In the genomic region with DNA sequence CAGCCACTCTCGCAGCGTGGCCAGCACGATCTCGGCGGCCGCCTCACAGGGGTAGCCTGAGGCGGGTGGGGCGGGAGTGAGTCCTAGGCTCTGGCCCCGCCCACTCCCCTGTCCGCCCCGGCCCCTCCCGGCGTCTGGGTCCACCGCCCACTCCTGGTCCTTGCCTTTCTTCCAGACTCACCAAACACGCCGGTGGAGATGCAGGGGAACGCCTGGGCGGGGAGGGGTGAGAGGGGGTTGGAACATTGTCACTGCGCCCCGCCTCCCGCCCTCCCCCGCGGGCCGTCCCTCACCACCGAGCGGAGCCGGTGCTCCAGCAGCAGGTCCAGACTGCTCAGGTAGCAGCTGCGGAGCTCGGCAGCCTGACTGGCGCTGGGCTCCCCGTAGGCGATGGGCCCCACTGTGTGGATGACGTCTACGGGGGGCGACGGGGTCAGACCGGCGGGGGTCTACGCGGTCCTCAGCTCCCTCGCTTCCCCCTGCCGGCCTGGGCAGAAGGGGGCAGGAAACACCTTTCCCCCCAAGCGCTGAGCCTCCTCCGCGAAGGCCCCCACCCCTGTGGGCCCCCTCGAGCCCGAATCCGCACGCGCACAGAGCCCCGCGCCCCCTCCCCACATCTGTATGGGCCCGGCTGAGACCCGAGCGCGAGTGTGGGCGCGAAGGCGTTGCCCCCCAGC, we compare ENCODE assay signal across 8 cellular contexts. TPM values are rescaled to one million over a fixed set of nuclear protein-coding genes. Genes with fewer than 3 reads are reported as not detected.
DNase-seq lines count a peak whose midpoint lies in the region; ATAC-seq and TF ChIP-seq lines count a peak whose summit lies in the region.

No MANE protein-coding gene starts in this region.

- no peak overlapping the region for H3K27ac ChIP-seq in CD4-positive, alpha-beta T cell (ENCODE audit: low read depth, low read length)

- H3K27me3 Mint-ChIP-seq in CD4-positive, alpha-beta T cell, result no peaks in the 10 kb centered on the region

- peaks cover 9% of the 10 kb centered on the region for H3K4me1 Mint-ChIP-seq in CD4-positive, alpha-beta T cell (ENCODE audit: low read depth)

- no peaks in the 10 kb centered on the region for H3K9me3 ChIP-seq in CD4-positive, alpha-beta T cell (ENCODE audit: control insufficient read depth, low read length)

- H3K4me3 Mint-ChIP-seq in CD4-positive, alpha-beta T cell, result peak overlapping the region; percentile 11

- peaks cover 41% of the 10 kb centered on the region for H3K36me3 Mint-ChIP-seq in CD4-positive, alpha-beta T cell (ENCODE audit: low read depth)

- H3K9me3 Mint-ChIP-seq in CD4-positive, alpha-beta T cell, result no peaks in the 10 kb centered on the region

- POLR2A ChIA-PET in CD4-positive, alpha-beta T cell (lab: Charles Lee), result interaction anchor here (0.7 to 3.0 kb wide), 6 partner anchors 14 to 242 kb away, joined by 3 to 13 read pairs (median 7); partner anchors contain the start of genes COX8A, OTUB1 and STIP1

- peak; percentile 62 for ATAC-seq in CD4-positive, alpha-beta T cell (ENCODE audit: poor library complexity)
- peak; percentile 44 for ATAC-seq in left ventricle myocardium superior
- no peak for ATAC-seq in HG02938 (IDR thresholded peaks at IDR 0.05; ENCODE audit: unreplicated experiment)

- intact Hi-C loops in CD4-positive, alpha-beta T cell (cut with DNase I, micrococcal nuclease), result loop anchor here (1.0 to 10.0 kb wide), 3 partner anchors 149 to 305 kb away; partner anchors contain the start of genes CATSPERZ (in 1 of the 2) and ESRRA (in 1 of the 2)
- intact Hi-C loops in left ventricle myocardium superior (cut with micrococcal nuclease), result loop anchor here (5.0 kb wide), 1 partner anchor 153 kb away; no protein-coding TSS in a partner anchor

- H3K27me3 ChIP-seq in CD4-positive, alpha-beta T cell (ENCODE audit: control insufficient read depth, insufficient read depth, low read length), result no peaks in the 10 kb centered on the region

- CTCF ChIA-PET in CD4-positive, alpha-beta T cell (lab: Charles Lee), result interaction anchor here (0.5 to 2.4 kb wide), 10 partner anchors 9 to 317 kb away, joined by 3 to 15 read pairs (median 6); partner anchors contain the start of gene OTUB1

- no peak overlapping the region for H3K27ac Mint-ChIP-seq in CD4-positive, alpha-beta T cell

- DNase-seq in CD4-positive, alpha-beta T cell, result peak; percentile 36 to 69 (median 50)
- peak; percentile 78 for DNase-seq in NCI-H526 treated with DMSO at 0.1 percent for 48 hours (lab: John Stamatoyannopoulos, UW)
- peak; percentile 42 for DNase-seq in activated gamma-delta T cell treated with anti-CD3 and anti-CD28 coated beads, Interleukin-2, amount 50 U/mL, for 16 hours (ENCODE audit: low read depth)
- DNase-seq in left ventricle myocardium superior, result peak; percentile 67
- DNase-seq in stimulated activated CD4-positive, alpha-beta T cell treated with anti-CD3 and anti-CD28 coated beads, Interleukin-15, amount 100 ng/mL, for 48 hours (ENCODE audit: low read depth in 2 of 2), result peak; percentile 24 to 54
- DNase-seq in NCI-H2171 treated with DMSO at 0.1 percent for 48 hours (lab: John Stamatoyannopoulos, UW), result no peak
- DNase-seq in RPMI8226, result no peak

- TF ChIP-seq CTCF in CD4-positive, alpha-beta T cell (IDR thresholded peaks at IDR 0.05), result no peak

RNA-seq across cellular contexts. Expression of gene OTUB1, which starts 13.2 kb away (rescaled TPM):
- total RNA-seq in CD4-positive, alpha-beta T cell, result 10 to 100 TPM; 57.5 to 60.0 TPM
- 54.4 TPM for total RNA-seq in left ventricle myocardium superior

RNA-seq across cellular contexts. Expression of gene COX8A, which starts 25.1 kb away (rescaled TPM):
- total RNA-seq in CD4-positive, alpha-beta T cell, result 100 to 1,000 TPM in 1 of 2 experiments, 10 to 100 TPM in 1; 89.1 to 105 TPM
- total RNA-seq in left ventricle myocardium superior, result 1,107 TPM

RNA-seq across cellular contexts. Expression of gene FLRT1, which starts 36.2 kb away (rescaled TPM):
- not detected for total RNA-seq in CD4-positive, alpha-beta T cell
- 0.45 TPM for total RNA-seq in left ventricle myocardium superior

Comparison
In these comparisons a context has a peak if more than half of its experiments do, and no peak if none do; other contexts are left out.
1. DNase-seq: peak in CD4-positive, alpha-beta T cell (10 of 10), NCI-H526 treated with DMSO at 0.1 percent for 48 hours (single experiment), activated gamma-delta T cell treated with anti-CD3 and anti-CD28 coated beads, Interleukin-2, amount 50 U/mL, for 16 hours (single experiment), left ventricle myocardium superior (single experiment) and stimulated activated CD4-positive, alpha-beta T cell treated with anti-CD3 and anti-CD28 coated beads, Interleukin-15, amount 100 ng/mL, for 48 hours (2 of 2); none in NCI-H2171 treated with DMSO at 0.1 percent for 48 hours (single experiment) and RPMI8226 (single experiment).
2. RNA of gene COX8A, which starts 25.1 kb away (total RNA-seq): 1,107 TPM in left ventricle myocardium superior (single experiment); 89.1 to 105 TPM in CD4-positive, alpha-beta T cell; every median in the first group is over 10 times any median in the second.